19 cellular contexts compared by ENCODE assay signal in genomic region chr12:50635857-50636256, GRCh38.
DNase-seq lines count a peak whose midpoint lies in the region; ATAC-seq and TF ChIP-seq lines count a peak whose summit lies in the region.
"Had no signal": no experiment of that assay in that cellular context is flagged by ENCODE, and none has a peak within 500 bp of the region (broad histone marks: within the 10 kb centered on the region; RNA-seq: fewer than 3 reads in every experiment).

No MANE protein-coding gene starts in this region.

- no peak for TF ChIP-seq CTCF in Caco-2 (IDR thresholded peaks at IDR 0.05; ENCODE audit: insufficient read depth in 1 of 2, low read depth in 1 of 2, low read length in 1 of 2, severe bottlenecking in 1 of 2, unreplicated experiment in 1 of 2)
- TF ChIP-seq CTCF in VCaP (conservative IDR thresholded peaks at IDR 0.05): no peak
- TF ChIP-seq CTCF in mucosa of descending colon (IDR thresholded peaks at IDR 0.05): no peak
- no peak for TF ChIP-seq CTCF in vagina (IDR thresholded peaks at IDR 0.05)

- CTCF ChIA-PET in activated CD4-positive, alpha-beta T cell treated with anti-CD3 and anti-CD28 coated beads, Interleukin-2, amount 10 ng/mL, durations not matched to agents 7 days and 5 days (lab: Charles Lee): interaction anchor here (1.2 kb wide), 1 partner anchor 131 kb away, joined by 6 read pairs; the partner anchor contains the start of gene DIP2B
- CTCF ChIA-PET in Caco-2 (lab: Charles Lee): interaction anchor here (0.6 to 1.6 kb wide), 3 partner anchors 23 to 131 kb away, joined by 3 to 7 read pairs (median 3); partner anchors contain the start of gene DIP2B

- H3K27me3 Mint-ChIP-seq in activated CD4-positive, alpha-beta T cell treated with anti-CD3 and anti-CD28 coated beads, Interleukin-2, amount 10 ng/mL, durations not matched to agents 7 days and 5 days: no peaks in the 10 kb centered on the region
- no peaks in the 10 kb centered on the region for H3K27me3 Mint-ChIP-seq in Caco-2 (ENCODE audit: insufficient read depth, unreplicated experiment)

- H3K9me3 Mint-ChIP-seq in activated CD4-positive, alpha-beta T cell treated with anti-CD3 and anti-CD28 coated beads, Interleukin-2, amount 10 ng/mL, durations not matched to agents 7 days and 5 days: no peaks in the 10 kb centered on the region
- H3K9me3 Mint-ChIP-seq in Caco-2 (ENCODE audit: unreplicated experiment): no peaks in the 10 kb centered on the region

- H3K4me3 Mint-ChIP-seq in activated CD4-positive, alpha-beta T cell treated with anti-CD3 and anti-CD28 coated beads, Interleukin-2, amount 10 ng/mL, durations not matched to agents 7 days and 5 days: no peak overlapping the region
- H3K4me3 Mint-ChIP-seq in Caco-2 (ENCODE audit: unreplicated experiment): no peak overlapping the region

- H3K4me1 Mint-ChIP-seq in activated CD4-positive, alpha-beta T cell treated with anti-CD3 and anti-CD28 coated beads, Interleukin-2, amount 10 ng/mL, durations not matched to agents 7 days and 5 days: peaks cover 35% of the 10 kb centered on the region
- H3K4me1 Mint-ChIP-seq in Caco-2 (ENCODE audit: low read depth, unreplicated experiment): peaks cover 40% of the 10 kb centered on the region

- peaks cover 49% of the 10 kb centered on the region for H3K4me1 ChIP-seq in Caco-2
- H3K4me1 ChIP-seq in mucosa of descending colon (ENCODE audit: low read depth): peaks cover 9% of the 10 kb centered on the region
- H3K4me1 ChIP-seq in vagina: peaks cover 19% of the 10 kb centered on the region
- H3K4me1 ChIP-seq in aorta (ENCODE audit: control insufficient read depth in 1 of 2, insufficient read depth in 2 of 2, low read length in 2 of 2): no peaks in the 10 kb centered on the region

- no peak for TF ChIP-seq POLR2A in vagina (IDR thresholded peaks at IDR 0.05)

- H3K36me3 ChIP-seq in Caco-2 (ENCODE audit: control insufficient read depth, insufficient read depth, low read length) (peaks cover 3% of the 10 kb centered on the region; the same call in 1 of the 2 replicates), mucosa of descending colon (ENCODE audit: low read depth) (no peaks in the 10 kb centered on the region), vagina (no peaks in the 10 kb centered on the region), aorta (ENCODE audit: control insufficient read depth in 1 of 2, insufficient read depth in 2 of 2, low read length in 1 of 2) (no peaks in the 10 kb centered on the region)

- POLR2A ChIA-PET in activated CD4-positive, alpha-beta T cell treated with anti-CD3 and anti-CD28 coated beads, Interleukin-2, amount 10 ng/mL, durations not matched to agents 7 days and 5 days (lab: Charles Lee): no interaction called here
- POLR2A ChIA-PET in Caco-2 (lab: Charles Lee): no interaction called here

- H3K4me3 ChIP-seq in Caco-2 (ENCODE audit: low read depth, low read length): no peak overlapping the region
- no peak overlapping the region for H3K4me3 ChIP-seq in mucosa of descending colon
- no peak overlapping the region for H3K4me3 ChIP-seq in vagina
- H3K4me3 ChIP-seq in aorta (ENCODE audit: low read length in 2 of 2): no peak overlapping the region
- H3K4me3 ChIP-seq: GM12878, PC-9 had no signal

- peak overlapping the region; percentile 70 for H3K27ac Mint-ChIP-seq in activated CD4-positive, alpha-beta T cell treated with anti-CD3 and anti-CD28 coated beads, Interleukin-2, amount 10 ng/mL, durations not matched to agents 7 days and 5 days
- H3K27ac Mint-ChIP-seq in Caco-2 (ENCODE audit: unreplicated experiment): peak overlapping the region; percentile 74

- H3K27ac ChIP-seq in VCaP (peak overlapping the region; percentile 36; the same call in 1 of the 2 replicates), vagina (no peak overlapping the region), aorta (ENCODE audit: low read depth in 1 of 2, low read length in 2 of 2) (no peak overlapping the region)
- H3K27ac ChIP-seq: PC-9 had no signal

- BruUV-seq in Caco-2 (replicated peaks; lab: Mats Ljungman, UMichigan): no TSS peak

- WGBS in aorta, 2 donors: 91 to 95% methylated on average over 4 of the region's 4 CpGs

- no peaks in the 10 kb centered on the region for H3K9me3 ChIP-seq in Caco-2
- H3K9me3 ChIP-seq in mucosa of descending colon: no peaks in the 10 kb centered on the region
- no peaks in the 10 kb centered on the region for H3K9me3 ChIP-seq in vagina
- H3K9me3 ChIP-seq in aorta (ENCODE audit: control insufficient read depth, low read length): no peaks in the 10 kb centered on the region

- intact Hi-C loops in Caco-2 (cut with micrococcal nuclease; ENCODE audit: unreplicated experiment): loop anchor here (2.0 kb wide), 1 partner anchor 87 kb away; no protein-coding TSS in a partner anchor
- intact Hi-C loops in mucosa of descending colon (cut with DNase I, micrococcal nuclease): loop anchor here in 1 of 2 donors (5.0 kb wide), 1 partner anchor 134 kb away; the partner anchor contains the start of gene DIP2B
- intact Hi-C loops in vagina (cut with DNase I): loop anchor here (5.0 kb wide), 1 partner anchor 134 kb away; the partner anchor contains the start of gene DIP2B
- intact Hi-C loops in aorta (cut with DNase I): loop anchor here in 1 of 2 donors (2.0 kb wide), 1 partner anchor 133 kb away; no protein-coding TSS in a partner anchor

- H3K36me3 Mint-ChIP-seq in activated CD4-positive, alpha-beta T cell treated with anti-CD3 and anti-CD28 coated beads, Interleukin-2, amount 10 ng/mL, durations not matched to agents 7 days and 5 days (ENCODE audit: low read depth): peaks cover 15% of the 10 kb centered on the region
- H3K36me3 Mint-ChIP-seq in Caco-2 (ENCODE audit: insufficient read depth, unreplicated experiment): peaks cover 25% of the 10 kb centered on the region

- H3K27me3 ChIP-seq in Caco-2 (replicated peaks; ENCODE audit: control insufficient read depth, insufficient read depth, low read length) (no peaks in the 10 kb centered on the region), vagina (no peaks in the 10 kb centered on the region), aorta (ENCODE audit: control insufficient read depth in 1 of 2, insufficient read depth in 2 of 2, low read length in 1 of 2) (no peaks in the 10 kb centered on the region)

- no peak for DNase-seq in activated CD4-positive, alpha-beta T cell treated with anti-CD3 and anti-CD28 coated beads, Interleukin-2, amount 10 ng/mL, durations not matched to agents 7 days and 5 days
- DNase-seq in activated CD4-positive, alpha-beta T cell treated with anti-CD3 and anti-CD28 coated beads for 4 hours: no peak
- DNase-seq in Caco-2 (no peak), mucosa of descending colon (no peak), vagina (ENCODE audit: extremely low spot score in 2 of 2) (no peak), aorta (no peak)
- DNase-seq: AML-193, KG1, MV-4-11, NCI-H1694 treated with DMSO at 0.1 percent for 48 hours, NCI-H2081 treated with DMSO at 0.1 percent for 48 hours, NCI-H748 treated with DMSO at 0.1 percent for 48 hours, PC-9, RPMI8226, SHP77 had no signal

- ATAC-seq in mucosa of descending colon: peak; percentile 57
- no peak for ATAC-seq in GM21360 (IDR thresholded peaks at IDR 0.05; ENCODE audit: unreplicated experiment)
- no peak for ATAC-seq in aorta (ENCODE audit: low FRiP score)
- ATAC-seq: GM12878, HCT116 had no signal
